Comparison of ENCODE assay signal across 8 cellular contexts in genomic region chr19:58451358-58452101, GRCh38. TPM values are rescaled to one million over a fixed set of nuclear protein-coding genes. Genes with fewer than 3 reads are reported as not detected.
DNase-seq lines count a peak whose midpoint lies in the region; ATAC-seq, FAIRE-seq and TF ChIP-seq lines count a peak whose summit lies in the region.

TSS of gene ZNF324B (plus strand) at chr19:58451622. CDS start at chr19:58453702, 2,080 bp downstream.

- CTCF ChIA-PET in AG04450 (lab: Charles Lee), result interaction anchor here (1.1 kb wide), 1 partner anchor 9 kb away, joined by 3 read pairs; no protein-coding TSS in a partner anchor

- WGBS in small intestine, 3 donors, result 0 to 1% (median 0%) methylated on average over 46 to 79 of the region's 79 CpGs

- peak; percentile 94 for ATAC-seq in GM18907 (IDR thresholded peaks at IDR 0.05; ENCODE audit: unreplicated experiment)
- peak; percentile 92 for ATAC-seq in HG03139 (IDR thresholded peaks at IDR 0.05; ENCODE audit: unreplicated experiment)

- H3K27me3 ChIP-seq in AG04450 (ENCODE audit: control insufficient read depth, insufficient read depth, low read length) (peaks cover 2% of the 10 kb centered on the region), breast epithelium (peaks cover 0 to 4% of the 10 kb centered on the region in 2 donors), small intestine (ENCODE audit: control insufficient read depth in 2 of 2, insufficient read depth in 2 of 2, low read length in 2 of 2) (peaks cover 0 to 3% of the 10 kb centered on the region in 2 donors)

- TF ChIP-seq CTCF in AG04450 (IDR thresholded peaks at IDR 0.05; ENCODE audit: low read depth, low read length) (no peak), VCaP (conservative IDR thresholded peaks at IDR 0.05) (no peak), breast epithelium (IDR thresholded peaks at IDR 0.05) (no peak)

- POLR2A ChIA-PET in AG04450 (lab: Yijun Ruan, JAX), result interaction anchor here (0.5 to 1.2 kb wide), 6 partner anchors 9 to 281 kb away, joined by 3 to 7 read pairs (median 4); partner anchors contain the start of genes TRIM28, ZBTB45, ZNF132 and ZNF584

- DNase-seq in AG04450 (ENCODE audit: low read depth, low spot score) (peak; percentile 78), NCI-H2196 treated with DMSO at 0.1 percent for 48 hours (lab: John Stamatoyannopoulos, UW; ENCODE audit: unreplicated experiment) (peak; percentile 94), breast epithelium (ENCODE audit: low spot score in 2 of 2) (peak; percentile 94 to 95), iPS-NIHi7 (ENCODE audit: extremely low spot score) (peak; percentile 100), small intestine (peak; percentile 98)

- intact Hi-C loops in breast epithelium (cut with DNase I; ENCODE audit: low total_unique reads), result no loop called here

- H3K4me3 ChIP-seq in AG04450 (ENCODE audit: low read depth, low read length), result peak within 1 kb of the TSS; percentile 69
- H3K4me3 ChIP-seq in breast epithelium, result peak within 1 kb of the TSS; percentile 88 to 99 (median 94)
- H3K4me3 ChIP-seq in small intestine (ENCODE audit: low read depth in 1 of 2, low read length in 2 of 2), result peak within 1 kb of the TSS; percentile 76 to 96

- peaks cover 3% of the 10 kb centered on the region for H3K36me3 ChIP-seq in breast epithelium
- H3K36me3 ChIP-seq in small intestine (ENCODE audit: control insufficient read depth in 2 of 2, insufficient read depth in 2 of 2, low read length in 2 of 2), result no peaks in the 10 kb centered on the region

- peak; percentile 33 for TF ChIP-seq POLR2A in breast epithelium (IDR thresholded peaks at IDR 0.05)

- H3K27ac ChIP-seq in AG04450 (ENCODE audit: low read depth, low read length) (no peak within 1 kb of the TSS), VCaP (peak within 1 kb of the TSS; percentile 72), breast epithelium (peak within 1 kb of the TSS; percentile 78 to 89), small intestine (ENCODE audit: low read depth in 1 of 2, low read length in 1 of 2) (peak within 1 kb of the TSS in 1 of 2 donors; percentile 61)

- FAIRE-seq in small intestine (lab: Jason Lieb, UNC), result no peak

- H3K9me3 ChIP-seq in AG04450 (ENCODE audit: control insufficient read depth, insufficient read depth, low read length) (peaks cover 9% of the 10 kb centered on the region; the same call in 1 of the 2 replicates), breast epithelium (no peaks in the 10 kb centered on the region), small intestine (ENCODE audit: control insufficient read depth, low read depth) (no peaks in the 10 kb centered on the region)

- H3K4me1 ChIP-seq in breast epithelium (no peaks in the 10 kb centered on the region), small intestine (ENCODE audit: control insufficient read depth in 2 of 2, insufficient read depth in 1 of 2, low read depth in 1 of 2, low read length in 1 of 2) (peaks cover 0 to 2% of the 10 kb centered on the region in 2 donors)

RNA-seq across cellular contexts. Expression of gene ZNF324B, which starts in this region (rescaled TPM):
- 1.8 and 2.3 TPM in 2 replicates for polyA plus RNA-seq in AG04450 (2011; rRNA removed)
- polyA minus RNA-seq in AG04450 (2011; rRNA and poly(A)+ RNA removed), result 4.0 and 4.5 TPM in 2 replicates
- total RNA-seq in breast epithelium, result 1 to 10 TPM; 6.1 to 9.1 (median 7.2) TPM
- polyA plus RNA-seq in small intestine, result 1 to 10 TPM; 1.1 to 3.0 (median 1.1) TPM
